ENCODE assay signal across 14 cellular contexts in the genomic region with DNA sequence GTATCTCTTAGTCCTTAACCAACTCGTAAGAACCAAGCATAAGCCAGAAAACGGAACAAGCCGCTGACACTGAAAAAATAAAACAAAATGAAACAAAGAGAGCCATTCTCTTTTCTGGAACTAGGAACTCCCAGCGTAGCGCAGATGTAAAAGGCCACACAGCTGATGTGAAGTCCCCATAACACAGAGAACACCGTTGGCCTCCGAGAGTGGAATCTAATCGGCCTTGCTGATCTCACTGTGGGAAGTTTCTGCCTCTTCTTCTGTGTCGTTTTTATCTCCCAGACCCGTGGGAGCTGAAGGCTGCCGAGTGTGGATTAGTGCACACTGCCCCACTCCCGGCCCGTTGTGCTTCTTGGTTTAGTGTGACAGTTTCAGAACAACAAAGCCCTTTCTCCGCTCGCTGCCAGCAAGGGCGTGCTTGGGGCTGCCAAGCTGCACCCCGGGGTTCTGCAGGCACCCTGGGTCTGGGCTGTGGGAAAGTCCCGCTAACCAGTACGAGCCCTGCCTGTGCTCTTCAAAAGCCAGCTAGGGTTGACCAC. TPM values are rescaled to one million over a fixed set of nuclear protein-coding genes. Genes with fewer than 3 reads are reported as not detected.
DNase-seq lines count a peak whose midpoint lies in the region; ATAC-seq and TF ChIP-seq lines count a peak whose summit lies in the region.
"Had no signal": no experiment of that assay in that cellular context is flagged by ENCODE, and none has a peak within 500 bp of the region (broad histone marks: within the 10 kb centered on the region; RNA-seq: fewer than 3 reads in every experiment).

No MANE protein-coding gene starts in this region.

- DNase-seq in GM10266 (ENCODE audit: extremely low spot score) (peak; percentile 45), T-helper 17 cell (no peak), heart right ventricle (no peak), AG08396 (ENCODE audit: low spot score) (no peak)
- no peak for DNase-seq in effector CD8-positive, alpha-beta T cell (lab: John Stamatoyannopoulos, UW)
- no peak for DNase-seq in central memory CD4-positive, alpha-beta T cell
- DNase-seq: activated naive CD4-positive, alpha-beta T cell; CD4-positive, alpha-beta memory T cell; dermis blood vessel endothelial cell; NCI-H2107; nephron progenitor cell; SHP77 had no signal

- H3K9ac ChIP-seq in rectal smooth muscle tissue (ENCODE audit: low read length), result no peak overlapping the region

- 38 to 48% methylated on average over 19 of the region's 19 CpGs for WGBS in heart right ventricle, 2 donors

- TF ChIP-seq CTCF in GM10266 (IDR thresholded peaks at IDR 0.05; ENCODE audit: control insufficient read depth, insufficient read depth, low read depth, missing control alignments), result no peak
- no peak for TF ChIP-seq CTCF in heart right ventricle (IDR thresholded peaks at IDR 0.05)

- H3K27me3 ChIP-seq in heart right ventricle (no peaks in the 10 kb centered on the region), rectal smooth muscle tissue (ENCODE audit: control insufficient read depth, insufficient read depth, low read length) (no peaks in the 10 kb centered on the region)

- H3K4me1 ChIP-seq in heart right ventricle (peaks cover 0 to 60% (median 34%) of the 10 kb centered on the region in 9 donors), rectal smooth muscle tissue (ENCODE audit: control insufficient read depth, insufficient read depth, low read length) (no peaks in the 10 kb centered on the region)

- H3K36me3 Mint-ChIP-seq in T-helper 17 cell (ENCODE audit: low read depth), result peaks cover 6% of the 10 kb centered on the region

- H3K4me3 ChIP-seq in heart right ventricle (peak overlapping the region in 6 of 10 donors; percentile 4 to 31 (median 21)), rectal smooth muscle tissue (ENCODE audit: low read length) (peak overlapping the region; percentile 1)

- intact Hi-C loops in heart right ventricle (cut with DNase I), result loop anchor here in 2 of 10 donors (2.0 kb wide), 1 partner anchor 20 kb away; no protein-coding TSS in a partner anchor

- H3K4me3 Mint-ChIP-seq in T-helper 17 cell, result peak overlapping the region; percentile 71
- H3K4me3 Mint-ChIP-seq: CD4-positive, alpha-beta memory T cell; nephron progenitor cell had no signal

- ATAC-seq in T-helper 17 cell, result peak; percentile 39
- ATAC-seq in heart right ventricle, result peak in 6 of 8 donors; percentile 21 to 41 (median 30)
- ATAC-seq in GM21390 (IDR thresholded peaks at IDR 0.05; ENCODE audit: unreplicated experiment), result no peak

- H3K4me1 Mint-ChIP-seq in T-helper 17 cell, result peaks cover 3% of the 10 kb centered on the region

- H3K36me3 ChIP-seq in heart right ventricle (peaks cover 0 to 50% (median 4%) of the 10 kb centered on the region in 9 donors), rectal smooth muscle tissue (ENCODE audit: control insufficient read depth, insufficient read depth, low read length) (no peaks in the 10 kb centered on the region)

- no peaks in the 10 kb centered on the region for H3K27me3 Mint-ChIP-seq in T-helper 17 cell
- H3K27me3 Mint-ChIP-seq: CD4-positive, alpha-beta memory T cell had no signal

- H3K27ac Mint-ChIP-seq in T-helper 17 cell, result peak overlapping the region; percentile 21
- H3K27ac Mint-ChIP-seq: nephron progenitor cell had no signal

- H3K9me3 ChIP-seq in T-helper 17 cell (ENCODE audit: control insufficient read depth, low read length, poor library complexity, severe bottlenecking) (no peaks in the 10 kb centered on the region), heart right ventricle (no peaks in the 10 kb centered on the region)

- peak overlapping the region in 8 of 10 donors; percentile 2 to 88 (median 62) for H3K27ac ChIP-seq in heart right ventricle
- no peak overlapping the region for H3K27ac ChIP-seq in rectal smooth muscle tissue (ENCODE audit: low read depth, low read length)

RNA-seq across cellular contexts. Expression of gene TTYH2, which starts 21.7 kb away (rescaled TPM):
- total RNA-seq in T-helper 17 cell (10 to 100 TPM; 19.8 to 23.2 TPM), heart right ventricle (10 to 100 TPM; 20.9 to 36.3 (median 26.1) TPM)
- 10 to 100 TPM in 1 of 2 donors, 1 to 10 TPM in 1; 8.6 to 20.6 TPM for polyA plus RNA-seq in heart right ventricle

RNA-seq across cellular contexts. Expression of gene RPL38, which starts 31.6 kb away (rescaled TPM):
- total RNA-seq in T-helper 17 cell (1,000 to 10,000 TPM; 1,542 to 1,684 TPM), heart right ventricle (100 to 1,000 TPM; 661 to 847 (median 735) TPM)
- polyA plus RNA-seq in heart right ventricle, result 1,000 to 10,000 TPM; 1,527 to 2,186 TPM

RNA-seq across cellular contexts. Expression of gene DNAI2, which starts 38.9 kb away (rescaled TPM):
- total RNA-seq in T-helper 17 cell, result 1 to 10 TPM; 4.1 to 4.2 TPM
- under 1 TPM in 1 of 10 donors, not detected in 9; 0.16 TPM for total RNA-seq in heart right ventricle
- polyA plus RNA-seq in heart right ventricle, result not detected
- total RNA-seq: dermis blood vessel endothelial cell had no signal

Comparison
In these comparisons a context has a peak if more than half of its experiments do, and no peak if none do; other contexts are left out.
1. RNA of gene DNAI2, which starts 38.9 kb away (total RNA-seq): 4.1 to 4.2 TPM in T-helper 17 cell; 0.16 TPM in heart right ventricle; every median in the first group is over 4 times any median in the second.